ENCODE assay signal across 9 cellular contexts in the genomic region with DNA sequence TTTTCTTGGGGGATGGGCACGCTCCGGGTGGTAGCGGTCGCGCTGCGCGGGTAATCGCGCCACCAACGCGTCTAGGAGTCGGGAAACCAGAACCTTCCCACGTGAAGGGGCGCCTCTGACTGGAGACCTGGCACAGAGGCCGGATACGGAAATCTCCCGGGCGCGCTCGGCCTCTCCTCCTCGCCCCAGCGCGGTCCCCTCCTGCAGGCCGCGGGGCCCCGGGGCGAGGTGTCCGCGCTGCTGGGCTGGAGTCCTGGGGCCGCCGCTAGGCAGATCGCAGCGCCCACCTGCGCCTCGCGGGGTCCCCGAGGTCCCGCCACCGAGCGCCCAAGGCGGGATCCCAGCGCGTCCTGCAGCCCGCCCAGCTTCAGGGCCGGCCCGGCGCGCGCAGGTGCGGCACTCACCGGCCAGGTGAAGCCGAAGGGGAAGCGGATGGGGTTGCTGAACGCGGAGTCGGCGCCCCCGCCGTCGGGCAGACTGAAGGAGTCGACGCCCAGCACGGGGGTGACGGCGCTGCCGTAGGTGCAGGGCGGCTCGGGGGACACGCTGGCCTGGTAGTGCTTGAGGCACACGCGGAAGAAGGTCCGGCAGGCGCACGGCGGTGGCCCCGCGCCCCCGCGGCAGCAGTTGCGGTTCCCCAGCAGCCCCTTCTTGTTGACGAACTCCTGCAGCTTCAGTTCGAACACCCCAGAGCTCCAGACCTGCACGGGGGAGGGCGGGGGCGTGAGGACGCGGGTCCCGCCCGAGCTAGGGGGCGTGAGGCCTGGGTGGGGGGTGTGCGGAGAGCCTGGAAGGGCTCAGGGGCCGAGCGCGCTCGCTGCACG. TPM values are rescaled to one million over a fixed set of nuclear protein-coding genes. Genes with fewer than 3 reads are reported as not detected.
DNase-seq lines count a peak whose midpoint lies in the region; ATAC-seq, FAIRE-seq and TF ChIP-seq lines count a peak whose summit lies in the region.
"Had no signal": no experiment of that assay in that cellular context is flagged by ENCODE, and none has a peak within 500 bp of the region (broad histone marks: within the 10 kb centered on the region; RNA-seq: fewer than 3 reads in every experiment).

No MANE protein-coding gene starts in this region.

- H3K9me3 ChIP-seq in SK-N-SH (no peaks in the 10 kb centered on the region), adipocyte (ENCODE audit: control insufficient read depth, low read length) (no peaks in the 10 kb centered on the region), HepG2 (ENCODE audit: low read length) (no peaks in the 10 kb centered on the region), thoracic aorta (no peaks in the 10 kb centered on the region)

- H3K9ac ChIP-seq in SK-N-SH (no peak overlapping the region), adipocyte (ENCODE audit: low read length) (peak overlapping the region; percentile 77), HepG2 (ENCODE audit: insufficient read depth, low read depth, low read length) (no peak overlapping the region)

- POLR2A ChIA-PET in SK-N-SH (lab: Yijun Ruan, JAX) (no interaction called here), HepG2 (lab: Yijun Ruan, JAX) (no interaction called here)

- DNase-seq in SK-N-SH (peak; percentile 57), adipocyte (ENCODE audit: low read depth) (no peak), HepG2 (ENCODE audit: low spot score) (no peak), thoracic aorta (ENCODE audit: low spot score) (no peak), NCI-H128 (lab: John Stamatoyannopoulos, UW; ENCODE audit: unreplicated experiment) (no peak), NCI-H2171 (lab: John Stamatoyannopoulos, UW) (no peak)

- H3K4me3 ChIP-seq in SK-N-SH (ENCODE audit: low read depth in 2 of 2, low read length in 1 of 2) (peak overlapping the region in 1 of 2 experiments; percentile 72; a peak in 2 of 4 replicates), adipocyte (ENCODE audit: low read length) (peak overlapping the region; percentile 90), HepG2 (replicated peaks in 1 of 3; ENCODE audit: insufficient read depth in 1 of 3, low read depth in 2 of 3, low read length in 3 of 3) (peak overlapping the region in 1 of 3 experiments; percentile 63; a peak in 1 of 6 replicates), thoracic aorta (peak overlapping the region; percentile 88)

- TF ChIP-seq RAD21 in SK-N-SH (IDR thresholded peaks at IDR 0.05; ENCODE audit: low read length) (no peak), HepG2 (CRISPR knock-in tag; IDR thresholded peaks at IDR 0.05) (no peak)

- H4K20me1 ChIP-seq in SK-N-SH (ENCODE audit: insufficient read depth): no peaks in the 10 kb centered on the region
- H4K20me1 ChIP-seq in HepG2 (ENCODE audit: insufficient read depth, low read length): no peaks in the 10 kb centered on the region; the same call in 1 of the 2 replicates

- no peak overlapping the region for H3K27ac ChIP-seq in SK-N-SH (ENCODE audit: low read depth in 2 of 2, low read length in 1 of 2)
- no peak overlapping the region for H3K27ac ChIP-seq in HepG2 (ENCODE audit: extremely low read length, insufficient read depth, low read length)
- H3K27ac ChIP-seq in thoracic aorta: no peak overlapping the region

- H2AFZ ChIP-seq in SK-N-SH (ENCODE audit: low read depth) (no peak overlapping the region; the same call in 1 of the 2 replicates), HepG2 (ENCODE audit: low read length) (no peak overlapping the region)

- TF ChIP-seq POLR2A in HepG2 (IDR thresholded peaks at IDR 0.05; ENCODE audit: insufficient read depth in 1 of 2, low read depth in 2 of 2, low read length in 2 of 2): no peak

- FAIRE-seq in HepG2 (lab: Jason Lieb, UNC): no peak

- peaks cover 0 to 34% of the 10 kb centered on the region in 2 experiments; a peak in 2 of 4 replicates for H3K4me1 ChIP-seq in SK-N-SH (ENCODE audit: control insufficient read depth in 1 of 2, insufficient read depth in 2 of 2, low read depth in 1 of 2, low read length in 1 of 2)
- peaks cover 22% of the 10 kb centered on the region for H3K4me1 ChIP-seq in adipocyte (ENCODE audit: control insufficient read depth, insufficient read depth, low read length)
- peaks cover 23% of the 10 kb centered on the region for H3K4me1 ChIP-seq in HepG2 (ENCODE audit: insufficient read depth, low read length)
- H3K4me1 ChIP-seq in thoracic aorta (ENCODE audit: control insufficient read depth in 1 of 2, low read depth in 2 of 2): peaks cover 7 to 41% of the 10 kb centered on the region in 2 donors

- no peaks in the 10 kb centered on the region for H3K9me2 ChIP-seq in SK-N-SH

- intact Hi-C loops in HepG2 (cut with micrococcal nuclease; ENCODE audit: unreplicated experiment): no loop called here

- in situ Hi-C loops in HepG2 (cut with HindIII; ENCODE audit: extremely low pct_ligation_motif_present, low pct_unique_long_range_greater_than_20kb): no loop called here

- no peak for TF ChIP-seq EP300 in SK-N-SH (IDR thresholded peaks at IDR 0.05; ENCODE audit: borderline replicate concordance in 1 of 2, low read depth in 1 of 2, low read length in 1 of 2)
- no peak for TF ChIP-seq EP300 in HepG2 (IDR thresholded peaks at IDR 0.05; ENCODE audit: low read depth in 2 of 2, low read length in 2 of 2)
- no peak for TF ChIP-seq EP300 in HepG2 (CRISPR knock-in tag; IDR thresholded peaks at IDR 0.05; ENCODE audit: borderline replicate concordance)

- H3K4me2 ChIP-seq in SK-N-SH (peak overlapping the region; percentile 94), HepG2 (ENCODE audit: low read depth, low read length) (peak overlapping the region; percentile 68)

- TF ChIP-seq CTCF in SK-N-SH (IDR thresholded peaks at IDR 0.05) (no peak), HepG2 (CRISPR knock-in tag; IDR thresholded peaks at IDR 0.05) (no peak), thoracic aorta (IDR thresholded peaks at IDR 0.05) (no peak)

- H3K36me3 ChIP-seq in SK-N-SH (replicated peaks in 1 of 2; ENCODE audit: control insufficient read depth in 1 of 2, insufficient read depth in 2 of 2, low read length in 1 of 2): no peaks in the 10 kb centered on the region
- H3K36me3 ChIP-seq in adipocyte (ENCODE audit: control insufficient read depth, insufficient read depth, low read length, severe bottlenecking): no peaks in the 10 kb centered on the region
- no peaks in the 10 kb centered on the region for H3K36me3 ChIP-seq in HepG2 (replicated peaks in 1 of 2; ENCODE audit: control insufficient read depth in 1 of 2, insufficient read depth in 2 of 2, low read length in 2 of 2)
- H3K36me3 ChIP-seq in thoracic aorta: no peaks in the 10 kb centered on the region

- H3K27me3 ChIP-seq in SK-N-SH (ENCODE audit: insufficient read depth): peaks cover 74% of the 10 kb centered on the region
- H3K27me3 ChIP-seq in adipocyte (replicated peaks; ENCODE audit: control insufficient read depth, insufficient read depth, low read length): peaks cover 14% of the 10 kb centered on the region
- peaks cover 43 to 97% of the 10 kb centered on the region in 2 experiments for H3K27me3 ChIP-seq in HepG2 (ENCODE audit: control insufficient read depth in 1 of 2, insufficient read depth in 2 of 2, low read length in 2 of 2)
- no peaks in the 10 kb centered on the region for H3K27me3 ChIP-seq in thoracic aorta (replicated peaks; ENCODE audit: insufficient read depth)

- CTCF ChIA-PET in SK-N-SH (lab: Yijun Ruan, JAX): interaction anchor here (0.5 to 4.7 kb wide), 5 partner anchors 17 to 500 kb away, joined by 3 to 27 read pairs (median 3); partner anchors contain the start of gene FAM120B
- CTCF ChIA-PET in HepG2 (lab: Yijun Ruan, JAX; ENCODE audit: low intra/inter-chr PET ratio, low total read pairs): no interaction called here

- WGBS in SK-N-SH (ENCODE audit: low lambda C conversion rate): 9% methylated on average over 36 of the region's 96 CpGs
- WGBS in HepG2 (ENCODE audit: low lambda C conversion rate): 26% methylated on average over 18 of the region's 96 CpGs

- H3K79me2 ChIP-seq in SK-N-SH (ENCODE audit: insufficient read depth) (no peaks in the 10 kb centered on the region), HepG2 (ENCODE audit: insufficient read depth, low read length) (no peaks in the 10 kb centered on the region)

- peaks cover 5% of the 10 kb centered on the region for H3F3A ChIP-seq in SK-N-SH (replicated peaks; ENCODE audit: insufficient read depth)

- no TSS peak for BruUV-seq in HepG2 (replicated peaks; lab: Mats Ljungman, UMichigan)

- ATAC-seq in SK-N-SH treated with all-trans-retinoic acid at 6 μM for 48 hours (no peak), HepG2 (peak; percentile 7), thoracic aorta (ENCODE audit: insufficient number of reproducible peaks, low FRiP score, low read depth) (no peak), GM18870 (IDR thresholded peaks at IDR 0.05; ENCODE audit: unreplicated experiment) (no peak)

RNA-seq across cellular contexts. Expression of gene DLL1, which starts 1.6 kb away (rescaled TPM):
- 0.08 and 0.25 TPM in 2 replicates for polyA plus RNA-seq in SK-N-SH (2012; rRNA removed)
- 0.18 and 0.24 TPM in 2 replicates for polyA plus RNA-seq in SK-N-SH (2012; cell fraction: cytosol; rRNA removed)
- 0.79 and 0.96 TPM in 2 replicates for polyA plus RNA-seq in SK-N-SH (2012; cell fraction: nucleus; rRNA removed)
- total RNA-seq in HepG2 (2016; rRNA removed; fragmentation: Illumina TruSeq; extraction: Trizol): not detected in 2 replicates
- total RNA-seq in HepG2 (2016; cell fraction: cytosol; rRNA removed; fragmentation: Illumina TruSeq; extraction: Trizol; ENCODE audit: low read depth): not detected in 2 replicates
- total RNA-seq in HepG2 (2016; cell fraction: insoluble cytoplasmic fraction; rRNA removed; fragmentation: Illumina TruSeq; extraction: Trizol): not detected in 2 replicates
- not detected in 2 replicates for total RNA-seq in HepG2 (2016; cell fraction: membrane; rRNA removed; fragmentation: Illumina TruSeq; extraction: Trizol)
- not detected in 2 replicates for total RNA-seq in HepG2 (2016; cell fraction: nucleus; rRNA removed; fragmentation: Illumina TruSeq; extraction: Trizol)
- not detected in 2 replicates for polyA plus RNA-seq in HepG2 (2011; rRNA removed)
- not detected in 2 replicates for polyA plus RNA-seq in HepG2 (2011; cell fraction: cytosol; rRNA removed)
- polyA plus RNA-seq in HepG2 (2011; cell fraction: nucleus; rRNA removed): 0.10 TPM in 2 replicates
- polyA plus RNA-seq in HepG2 (2012): not detected in 2 replicates
- polyA plus RNA-seq in HepG2 (2016; cell fraction: cytosol; fragmentation: Illumina TruSeq; extraction: Trizol; ENCODE audit: low read depth): not detected in 2 replicates
- not detected in 2 replicates for polyA plus RNA-seq in HepG2 (2016; cell fraction: insoluble cytoplasmic fraction; fragmentation: Illumina TruSeq; extraction: Trizol; ENCODE audit: low read depth)
- polyA plus RNA-seq in HepG2 (2016; cell fraction: membrane; fragmentation: Illumina TruSeq; extraction: Trizol; ENCODE audit: low read depth): not detected in 2 replicates
- not detected in 2 replicates for polyA plus RNA-seq in HepG2 (2016; cell fraction: nucleus; fragmentation: Illumina TruSeq; extraction: Trizol; ENCODE audit: insufficient read depth, low read depth)
- not detected in 2 replicates for polyA minus RNA-seq in HepG2 (2011; rRNA and poly(A)+ RNA removed; ENCODE audit: low replicate concordance)
- polyA minus RNA-seq in HepG2 (2011; cell fraction: cytosol; rRNA and poly(A)+ RNA removed): not detected in 2 replicates
- not detected in 2 replicates for polyA minus RNA-seq in HepG2 (2011; cell fraction: nucleus; rRNA and poly(A)+ RNA removed)
- total RNA-seq in thoracic aorta: 10 to 100 TPM in 1 of 2 donors, 1 to 10 TPM in 1; 6.1 to 12.6 TPM
- total RNA-seq: T-helper 2 cell treated with Interferon-gamma antibody and Interleukin-4, amounts not matched to agents 100 ng/mL and 5 ng/mL, for 36 hours had no signal

RNA-seq across cellular contexts. Expression of gene FAM120B, which starts 17.2 kb away (rescaled TPM):
- 7.7 and 9.6 TPM in 2 replicates for polyA plus RNA-seq in SK-N-SH (2012; rRNA removed)
- 9.0 and 9.2 TPM in 2 replicates for polyA plus RNA-seq in SK-N-SH (2012; cell fraction: cytosol; rRNA removed)
- 20.5 and 22.1 TPM in 2 replicates for polyA plus RNA-seq in SK-N-SH (2012; cell fraction: nucleus; rRNA removed)
- total RNA-seq in HepG2 (2016; rRNA removed; fragmentation: Illumina TruSeq; extraction: Trizol): 10.7 and 18.3 TPM in 2 replicates
- total RNA-seq in HepG2 (2016; cell fraction: cytosol; rRNA removed; fragmentation: Illumina TruSeq; extraction: Trizol; ENCODE audit: low read depth): 14.5 and 14.8 TPM in 2 replicates
- 10.1 and 18.3 TPM in 2 replicates for total RNA-seq in HepG2 (2016; cell fraction: insoluble cytoplasmic fraction; rRNA removed; fragmentation: Illumina TruSeq; extraction: Trizol)
- total RNA-seq in HepG2 (2016; cell fraction: membrane; rRNA removed; fragmentation: Illumina TruSeq; extraction: Trizol): 18.9 and 22.2 TPM in 2 replicates
- total RNA-seq in HepG2 (2016; cell fraction: nucleus; rRNA removed; fragmentation: Illumina TruSeq; extraction: Trizol): 16.8 and 19.1 TPM in 2 replicates
- polyA plus RNA-seq in HepG2 (2011; rRNA removed): 9.2 and 10.8 TPM in 2 replicates
- polyA plus RNA-seq in HepG2 (2011; cell fraction: cytosol; rRNA removed): 6.1 and 6.8 TPM in 2 replicates
- 11.2 and 14.9 TPM in 2 replicates for polyA plus RNA-seq in HepG2 (2011; cell fraction: nucleus; rRNA removed)
- 10.6 and 12.8 TPM in 2 replicates for polyA plus RNA-seq in HepG2 (2012)
- 1.4 and 1.6 TPM in 2 replicates for polyA plus RNA-seq in HepG2 (2016; cell fraction: cytosol; fragmentation: Illumina TruSeq; extraction: Trizol; ENCODE audit: low read depth)
- polyA plus RNA-seq in HepG2 (2016; cell fraction: insoluble cytoplasmic fraction; fragmentation: Illumina TruSeq; extraction: Trizol; ENCODE audit: low read depth): 21.6 TPM in 2 replicates
- 2.6 and 3.5 TPM in 2 replicates for polyA plus RNA-seq in HepG2 (2016; cell fraction: membrane; fragmentation: Illumina TruSeq; extraction: Trizol; ENCODE audit: low read depth)
- polyA plus RNA-seq in HepG2 (2016; cell fraction: nucleus; fragmentation: Illumina TruSeq; extraction: Trizol; ENCODE audit: insufficient read depth, low read depth): 17.9 and 21.0 TPM in 2 replicates
- polyA minus RNA-seq in HepG2 (2011; rRNA and poly(A)+ RNA removed; ENCODE audit: low replicate concordance): 18.9 and 22.3 TPM in 2 replicates
- 8.3 and 10.0 TPM in 2 replicates for polyA minus RNA-seq in HepG2 (2011; cell fraction: cytosol; rRNA and poly(A)+ RNA removed)
- polyA minus RNA-seq in HepG2 (2011; cell fraction: nucleus; rRNA and poly(A)+ RNA removed): 39.7 and 55.7 TPM in 2 replicates
- 10 to 100 TPM; 21.0 to 24.1 TPM for total RNA-seq in thoracic aorta

Comparison
In these comparisons a context has a peak if more than half of its experiments do, and no peak if none do; other contexts are left out.
1. RNA of gene DLL1, which starts 1.6 kb away (total RNA-seq): 6.1 to 12.6 TPM in thoracic aorta; not detected in HepG2; every median in the first group is over 4 times any median in the second.